8 cellular contexts compared by ENCODE assay signal in the genomic region with DNA sequence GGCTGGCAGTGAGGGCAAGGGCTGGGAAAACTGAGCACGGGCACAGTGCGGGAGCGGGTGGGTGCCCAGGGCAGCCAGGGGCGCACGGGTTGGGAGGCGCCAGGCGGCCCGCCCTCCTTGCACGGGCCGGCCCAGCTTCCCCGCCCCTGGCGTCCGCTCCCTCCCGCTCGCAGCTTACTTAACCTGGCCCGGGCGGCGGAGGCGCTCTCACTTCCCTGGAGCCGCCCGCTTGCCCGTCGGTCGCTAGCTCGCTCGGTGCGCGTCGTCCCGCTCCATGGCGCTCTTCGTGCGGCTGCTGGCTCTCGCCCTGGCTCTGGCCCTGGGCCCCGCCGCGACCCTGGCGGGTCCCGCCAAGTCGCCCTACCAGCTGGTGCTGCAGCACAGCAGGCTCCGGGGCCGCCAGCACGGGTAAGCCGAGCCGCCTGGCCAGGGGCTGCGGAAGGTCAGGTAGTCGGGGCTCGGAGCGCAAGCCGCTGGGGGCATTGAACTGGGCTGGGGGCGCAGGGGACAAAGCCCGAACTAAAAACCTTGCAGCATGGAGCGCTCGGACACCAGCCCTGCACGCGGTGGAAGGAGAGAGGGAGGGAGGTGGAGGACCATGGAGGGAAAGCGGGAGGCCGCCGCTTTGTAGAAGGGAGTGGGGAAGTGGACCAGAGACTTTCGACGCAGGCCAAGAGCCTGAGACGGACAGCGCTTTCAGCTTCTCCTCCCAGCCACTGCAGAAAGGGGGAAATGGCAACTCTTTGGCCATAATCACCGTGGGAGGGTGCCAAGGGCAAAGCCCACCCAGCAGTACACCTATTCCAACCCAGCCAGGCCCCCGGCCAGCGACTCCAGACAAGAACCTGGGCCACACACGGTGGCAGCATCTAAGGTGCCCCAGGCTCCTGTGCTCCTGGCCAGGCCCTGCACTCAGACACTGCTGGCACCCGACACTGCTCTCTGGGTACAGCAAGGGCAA. TPM values are rescaled to one million over a fixed set of nuclear protein-coding genes. Genes with fewer than 3 reads are reported as not detected.
DNase-seq lines count a peak whose midpoint lies in the region; ATAC-seq and TF ChIP-seq lines count a peak whose summit lies in the region.

Gene TGFBI (plus strand): TSS at position 207 of the 961 bp plus-strand sequence. CDS start 68 bp downstream, at position 275.

- H3K4me2 ChIP-seq in IMR-90 (ENCODE audit: low read depth, low read length), result peak within 1 kb of the TSS; percentile 98

- H3K9me3 Mint-ChIP-seq in brain, result peaks cover 0 to 5% (median 0%) of the 10 kb centered on the region in 5 experiments
- H3K9me3 Mint-ChIP-seq in activated T-helper 2 cell treated with anti-CD3 and anti-CD28 coated beads, Interferon-gamma antibody, Interleukin-2, Interleukin-4, amounts not matched to agents 10 μg/mL and 5 μg/mL and 100 μg/mL, durations not matched to agents 14 hours and 24 hours and 36 hours, result no peaks in the 10 kb centered on the region

- CTCF ChIA-PET in IMR-90 (lab: Yijun Ruan, JAX), result interaction anchor here (1.0 to 1.2 kb wide), 2 partner anchors 27 to 86 kb away, joined by 3 read pairs; no protein-coding TSS in a partner anchor

- peaks cover 40% of the 10 kb centered on the region for H4K20me1 ChIP-seq in IMR-90 (ENCODE audit: insufficient read depth, low read length)

- H3K36me3 Mint-ChIP-seq in brain, result no peaks in the 10 kb centered on the region
- no peaks in the 10 kb centered on the region for H3K36me3 Mint-ChIP-seq in activated T-helper 2 cell treated with anti-CD3 and anti-CD28 coated beads, Interferon-gamma antibody, Interleukin-2, Interleukin-4, amounts not matched to agents 10 μg/mL and 5 μg/mL and 100 μg/mL, durations not matched to agents 14 hours and 24 hours and 36 hours (ENCODE audit: low read depth)

- no peak for TF ChIP-seq CTCF in GM13977 (IDR thresholded peaks at IDR 0.05; ENCODE audit: extremely low read depth, insufficient read depth, missing control alignments)
- TF ChIP-seq CTCF in IMR-90 (conservative IDR thresholded peaks at IDR 0.05; ENCODE audit: low read depth, low read length), result peak; percentile 17; the same call in 1 of the 2 replicates
- no peak for TF ChIP-seq CTCF in brain (conservative IDR thresholded peaks at IDR 0.05)
- TF ChIP-seq CTCF in sigmoid colon (IDR thresholded peaks at IDR 0.05), result no peak

- peaks cover 24 to 62% of the 10 kb centered on the region in 2 experiments for H3K79me1 ChIP-seq in IMR-90 (ENCODE audit: low read depth in 1 of 2, low read length in 2 of 2)

- H3K36me3 ChIP-seq in IMR-90 (ENCODE audit: control insufficient read depth, insufficient read depth, low read length) (peaks cover 39% of the 10 kb centered on the region), iPS-15b (ENCODE audit: control insufficient read depth, insufficient read depth, low read length) (no peaks in the 10 kb centered on the region), sigmoid colon (peaks cover 0 to 6% (median 0%) of the 10 kb centered on the region in 4 donors)

- TF ChIP-seq RAD21 in IMR-90 (IDR thresholded peaks at IDR 0.05; ENCODE audit: low read length), result no peak; the same call in 1 of the 2 replicates

- intact Hi-C loops in IMR-90 (cut with micrococcal nuclease), result loop anchor here (1.0 to 5.0 kb wide), 3 partner anchors 42 to 84 kb away; no protein-coding TSS in a partner anchor
- intact Hi-C loops in sigmoid colon (cut with DNase I), result no loop called here
- intact Hi-C loops in activated T-helper 2 cell treated with anti-CD3 and anti-CD28 coated beads, Interferon-gamma antibody, Interleukin-2, Interleukin-4, amounts not matched to agents 10 μg/mL and 5 μg/mL and 100 μg/mL, durations not matched to agents 14 hours and 24 hours and 36 hours (cut with micrococcal nuclease), result no loop called here

- H3K9ac ChIP-seq in IMR-90 (ENCODE audit: low read depth, low read length), result peak within 1 kb of the TSS; percentile 99
- H3K9ac ChIP-seq in iPS-15b (ENCODE audit: low read depth, low read length), result peak within 1 kb of the TSS; percentile 37

- H3K9me1 ChIP-seq in IMR-90 (ENCODE audit: insufficient read depth, low read length), result peaks cover 28% of the 10 kb centered on the region

- H3K27ac ChIP-seq in IMR-90 (ENCODE audit: insufficient read depth, low read length), result peak within 1 kb of the TSS; percentile 89
- peak within 1 kb of the TSS; percentile 53 to 81 (median 65) for H3K27ac ChIP-seq in sigmoid colon

- peak within 1 kb of the TSS; percentile 97 for H3K14ac ChIP-seq in IMR-90 (replicated peaks; ENCODE audit: low read depth, low read length)

- H3K27ac Mint-ChIP-seq in brain, result no peak within 1 kb of the TSS
- H3K27ac Mint-ChIP-seq in activated T-helper 2 cell treated with anti-CD3 and anti-CD28 coated beads, Interferon-gamma antibody, Interleukin-2, Interleukin-4, amounts not matched to agents 10 μg/mL and 5 μg/mL and 100 μg/mL, durations not matched to agents 14 hours and 24 hours and 36 hours, result no peak within 1 kb of the TSS

- peak within 1 kb of the TSS; percentile 96 for H2AK5ac ChIP-seq in IMR-90 (ENCODE audit: low read depth, low read length)

- peak; percentile 31 for DNase-seq in GM13977 (ENCODE audit: low spot score)
- peak; percentile 67 for DNase-seq in IMR-90
- DNase-seq in sigmoid colon, result peak; percentile 88
- no peak for DNase-seq in activated CD4-positive, CD25-positive, alpha-beta regulatory T cell (lab: John Stamatoyannopoulos, UW)
- no peak for DNase-seq in activated T-helper 2 cell treated with anti-CD3 and anti-CD28 coated beads, Interferon-gamma antibody, Interleukin-2, Interleukin-4, amounts not matched to agents 10 μg/mL and 5 μg/mL and 100 μg/mL, durations not matched to agents 14 hours and 24 hours and 36 hours (ENCODE audit: low spot score)
- no peak for DNase-seq in COR-L47 (lab: John Stamatoyannopoulos, UW)

- TF ChIP-seq POLR2A in IMR-90 (IDR thresholded peaks at IDR 0.05; ENCODE audit: low read depth, low read length) (peak; percentile 96), sigmoid colon (IDR thresholded peaks at IDR 0.05) (peak in 1 of 2 donors; percentile 17)

- H3K9me3 ChIP-seq in IMR-90 (ENCODE audit: control insufficient read depth, insufficient read depth, low read length), result no peaks in the 10 kb centered on the region
- H3K9me3 ChIP-seq in iPS-15b (ENCODE audit: control insufficient read depth, insufficient read depth, low read length), result no peaks in the 10 kb centered on the region
- no peaks in the 10 kb centered on the region for H3K9me3 ChIP-seq in sigmoid colon

- H2BK20ac ChIP-seq in IMR-90 (ENCODE audit: low read depth, low read length), result peak within 1 kb of the TSS; percentile 77; the same call in 1 of the 2 replicates

- H3K27me3 Mint-ChIP-seq in brain, result peaks cover 43% of the 10 kb centered on the region
- H3K27me3 Mint-ChIP-seq in activated T-helper 2 cell treated with anti-CD3 and anti-CD28 coated beads, Interferon-gamma antibody, Interleukin-2, Interleukin-4, amounts not matched to agents 10 μg/mL and 5 μg/mL and 100 μg/mL, durations not matched to agents 14 hours and 24 hours and 36 hours (ENCODE audit: low read depth), result peaks cover 38% of the 10 kb centered on the region

- peak within 1 kb of the TSS; percentile 88 for H2BK5ac ChIP-seq in IMR-90 (ENCODE audit: low read depth, low read length, poor library complexity, severe bottlenecking)

- dilution Hi-C loops in IMR-90 (cut with HindIII; ENCODE audit: low sequenced_read_pairs, unreplicated experiment), result no loop called here

- peak; percentile 90 for ATAC-seq in IMR-90 (ENCODE audit: low read depth)

- peaks cover 47% of the 10 kb centered on the region for H3K4me1 Mint-ChIP-seq in brain
- H3K4me1 Mint-ChIP-seq in activated T-helper 2 cell treated with anti-CD3 and anti-CD28 coated beads, Interferon-gamma antibody, Interleukin-2, Interleukin-4, amounts not matched to agents 10 μg/mL and 5 μg/mL and 100 μg/mL, durations not matched to agents 14 hours and 24 hours and 36 hours (ENCODE audit: low read depth), result no peaks in the 10 kb centered on the region

- peak within 1 kb of the TSS; percentile 98 for H3K23ac ChIP-seq in IMR-90 (ENCODE audit: low read depth, low read length)

- H4K91ac ChIP-seq in IMR-90 (ENCODE audit: insufficient read depth, low read depth, low read length), result peak within 1 kb of the TSS; percentile 95

- peak within 1 kb of the TSS; percentile 61 for H4K5ac ChIP-seq in IMR-90 (ENCODE audit: low read depth, low read length)

- peak within 1 kb of the TSS; percentile 84 to 85 for H4K8ac ChIP-seq in IMR-90 (ENCODE audit: low read depth in 2 of 2, low read length in 2 of 2)

- TF ChIP-seq EP300 in sigmoid colon (IDR thresholded peaks at IDR 0.05), result no peak

- POLR2A ChIA-PET in IMR-90 (lab: Charles Lee; ENCODE audit: unreplicated experiment), result interaction anchor here (0.6 to 1.2 kb wide), 5 partner anchors 8 to 35 kb away, joined by 3 to 6 read pairs (median 3); no protein-coding TSS in a partner anchor

- H3K56ac ChIP-seq in IMR-90 (ENCODE audit: extremely low read depth, insufficient read depth, low read length), result peak within 1 kb of the TSS; percentile 84

- BruUV-seq in IMR-90 (replicated peaks; lab: Mats Ljungman, UMichigan), result no TSS peak

- H3K4me1 ChIP-seq in IMR-90 (ENCODE audit: control insufficient read depth, insufficient read depth, low read length), result peaks cover 28% of the 10 kb centered on the region
- no peaks in the 10 kb centered on the region for H3K4me1 ChIP-seq in iPS-15b (ENCODE audit: control insufficient read depth, insufficient read depth, low read length)
- peaks cover 0 to 96% (median 57%) of the 10 kb centered on the region in 4 donors for H3K4me1 ChIP-seq in sigmoid colon

- peak within 1 kb of the TSS in 4 of 5 experiments; percentile 22 to 72 (median 66) for H3K4me3 Mint-ChIP-seq in brain
- H3K4me3 Mint-ChIP-seq in activated T-helper 2 cell treated with anti-CD3 and anti-CD28 coated beads, Interferon-gamma antibody, Interleukin-2, Interleukin-4, amounts not matched to agents 10 μg/mL and 5 μg/mL and 100 μg/mL, durations not matched to agents 14 hours and 24 hours and 36 hours (ENCODE audit: low read depth), result no peak within 1 kb of the TSS

- H3K4me3 ChIP-seq in IMR-90 (ENCODE audit: insufficient read depth, low read depth, low read length) (peak within 1 kb of the TSS; percentile 92), iPS-15b (ENCODE audit: low read depth, low read length) (peak within 1 kb of the TSS; percentile 73), sigmoid colon (peak within 1 kb of the TSS; percentile 39 to 68 (median 57))

- 0% methylated on average over 43 of the region's 68 CpGs; no CpG with 5 or more reads in 1 of the 2 experiments for WGBS in IMR-90 (ENCODE audit: extremely low coverage in 2 of 2, insufficient read length in 1 of 2), 2 experiments
- WGBS in sigmoid colon, 2 donors, result 14 to 19% methylated on average over 68 of the region's 68 CpGs

- peak within 1 kb of the TSS; percentile 93 for H2AFZ ChIP-seq in IMR-90 (replicated peaks; ENCODE audit: low read length, poor library complexity)

- H2BK15ac ChIP-seq in IMR-90 (ENCODE audit: low read depth, low read length), result peak within 1 kb of the TSS; percentile 67; the same call in 2 of the 3 replicates

- peak within 1 kb of the TSS; percentile 97 for H2BK120ac ChIP-seq in IMR-90 (ENCODE audit: low read depth, low read length)

- peak within 1 kb of the TSS; percentile 95 for H3K18ac ChIP-seq in IMR-90 (ENCODE audit: low read depth, low read length)

- in situ Hi-C loops in GM13977 (cut with MboI; ENCODE audit: low pct_unique_long_range_greater_than_20kb, low sequenced_read_pairs, unreplicated experiment), result no loop called here
- in situ Hi-C loops in IMR-90 (cut with MboI; ENCODE audit: low sequenced_read_pairs), result no loop called here

- peak within 1 kb of the TSS; percentile 98 for H3K4ac ChIP-seq in IMR-90 (ENCODE audit: low read depth, low read length)

- H2AK9ac ChIP-seq in IMR-90 (replicated peaks; ENCODE audit: low read depth, low read length, poor library complexity), result peak within 1 kb of the TSS; percentile 88

- H3K27me3 ChIP-seq in IMR-90 (ENCODE audit: control insufficient read depth, insufficient read depth, low read length), result no peaks in the 10 kb centered on the region
- H3K27me3 ChIP-seq in iPS-15b (ENCODE audit: control insufficient read depth, insufficient read depth, low read length), result peaks cover 56% of the 10 kb centered on the region
- H3K27me3 ChIP-seq in sigmoid colon, result no peaks in the 10 kb centered on the region

RNA-seq across cellular contexts. Expression of gene TGFBI, which starts in this region (rescaled TPM):
- total RNA-seq in IMR-90 (2012; rRNA removed) (483 and 618 TPM in 2 replicates), sigmoid colon (100 to 1,000 TPM in 2 of 4 donors, 10 to 100 TPM in 2; 49.2 to 178 (median 91.6) TPM)
- polyA plus RNA-seq in IMR-90 (2012; rRNA removed) (1,362 and 1,551 TPM in 2 replicates), brain (ENCODE audit: insufficient read depth, low read depth, low replicate concordance) (10.4 TPM), sigmoid colon (100 to 1,000 TPM in 1 of 3 donors, 10 to 100 TPM in 2; 48.6 to 106 (median 65.3) TPM)
- 790 and 1,298 TPM in 2 replicates for polyA plus RNA-seq in IMR-90 (2012; cell fraction: cytosol; rRNA removed)
- 1,060 and 1,205 TPM in 2 replicates for polyA plus RNA-seq in IMR-90 (2012; cell fraction: nucleus; rRNA removed; ENCODE audit: low replicate concordance)
- not detected in 2 replicates for total RNA-seq in activated T-helper 2 cell treated with anti-CD3 and anti-CD28 coated beads, Interferon-gamma antibody, Interleukin-2, Interleukin-4, amounts not matched to agents 10 μg/mL and 5 μg/mL and 100 μg/mL, durations not matched to agents 14 hours and 24 hours and 36 hours

Comparison
In these comparisons a context has a peak if more than half of its experiments do, and no peak if none do; other contexts are left out.
1. RNA of gene TGFBI (total RNA-seq): 483 to 618 TPM in IMR-90 and 49.2 to 178 TPM in sigmoid colon; not detected in activated T-helper 2 cell treated with anti-CD3 and anti-CD28 coated beads, Interferon-gamma antibody, Interleukin-2, Interleukin-4, amounts not matched to agents 10 μg/mL and 5 μg/mL and 100 μg/mL, durations not matched to agents 14 hours and 24 hours and 36 hours; every median in the first group is over 10 times any median in the second.
2. RNA of gene TGFBI (polyA plus RNA-seq): 790 to 1,551 TPM in IMR-90; 48.6 to 106 TPM in sigmoid colon and 10.4 TPM in brain (single experiment); every median in the first group is over 4 times any median in the second.
3. DNase-seq: peak in GM13977 (single experiment), IMR-90 (single experiment) and sigmoid colon (single experiment); none in activated CD4-positive, CD25-positive, alpha-beta regulatory T cell (0 of 4), activated T-helper 2 cell treated with anti-CD3 and anti-CD28 coated beads, Interferon-gamma antibody, Interleukin-2, Interleukin-4, amounts not matched to agents 10 μg/mL and 5 μg/mL and 100 μg/mL, durations not matched to agents 14 hours and 24 hours and 36 hours (single experiment) and COR-L47 (single experiment).
4. Peak in every context shown above with its lines, with median percentiles within 50 percentile points of each other: H3K4me3 ChIP-seq.